In the genomic region with DNA sequence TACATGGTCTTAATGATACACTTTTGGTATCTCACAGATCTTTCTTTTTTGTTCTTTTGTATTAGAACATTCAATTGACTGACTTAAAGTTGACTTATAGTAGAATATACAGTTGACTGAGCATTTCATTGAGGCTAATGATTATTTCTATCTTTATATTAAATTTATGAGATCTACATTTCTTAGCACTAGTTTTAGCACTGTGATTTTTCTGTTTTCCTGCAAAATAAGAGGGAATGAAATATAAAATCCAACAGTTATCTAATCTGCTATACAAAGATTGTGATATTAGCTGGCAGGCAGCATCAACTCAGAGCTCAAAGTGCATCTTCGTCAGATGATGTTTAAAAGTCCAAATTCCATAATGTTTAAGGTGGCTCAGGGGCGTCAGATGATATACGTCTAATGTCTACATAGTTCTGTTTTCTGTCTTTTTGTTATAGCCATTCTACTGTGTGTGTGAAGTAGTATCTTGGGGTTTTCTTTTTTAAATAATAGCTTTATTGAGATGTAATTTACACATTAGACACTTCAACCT, we compare ENCODE assay signal across 1 cellular context.
TF ChIP-seq lines count a peak whose summit lies in the region.

No MANE protein-coding gene starts in this region.

TF ChIP-seq in HepG2, 621 proteins besides CTCF, POLR2A, EP300 and RAD21 (continued from another document):
- TF ChIP-seq, protein P1, sequence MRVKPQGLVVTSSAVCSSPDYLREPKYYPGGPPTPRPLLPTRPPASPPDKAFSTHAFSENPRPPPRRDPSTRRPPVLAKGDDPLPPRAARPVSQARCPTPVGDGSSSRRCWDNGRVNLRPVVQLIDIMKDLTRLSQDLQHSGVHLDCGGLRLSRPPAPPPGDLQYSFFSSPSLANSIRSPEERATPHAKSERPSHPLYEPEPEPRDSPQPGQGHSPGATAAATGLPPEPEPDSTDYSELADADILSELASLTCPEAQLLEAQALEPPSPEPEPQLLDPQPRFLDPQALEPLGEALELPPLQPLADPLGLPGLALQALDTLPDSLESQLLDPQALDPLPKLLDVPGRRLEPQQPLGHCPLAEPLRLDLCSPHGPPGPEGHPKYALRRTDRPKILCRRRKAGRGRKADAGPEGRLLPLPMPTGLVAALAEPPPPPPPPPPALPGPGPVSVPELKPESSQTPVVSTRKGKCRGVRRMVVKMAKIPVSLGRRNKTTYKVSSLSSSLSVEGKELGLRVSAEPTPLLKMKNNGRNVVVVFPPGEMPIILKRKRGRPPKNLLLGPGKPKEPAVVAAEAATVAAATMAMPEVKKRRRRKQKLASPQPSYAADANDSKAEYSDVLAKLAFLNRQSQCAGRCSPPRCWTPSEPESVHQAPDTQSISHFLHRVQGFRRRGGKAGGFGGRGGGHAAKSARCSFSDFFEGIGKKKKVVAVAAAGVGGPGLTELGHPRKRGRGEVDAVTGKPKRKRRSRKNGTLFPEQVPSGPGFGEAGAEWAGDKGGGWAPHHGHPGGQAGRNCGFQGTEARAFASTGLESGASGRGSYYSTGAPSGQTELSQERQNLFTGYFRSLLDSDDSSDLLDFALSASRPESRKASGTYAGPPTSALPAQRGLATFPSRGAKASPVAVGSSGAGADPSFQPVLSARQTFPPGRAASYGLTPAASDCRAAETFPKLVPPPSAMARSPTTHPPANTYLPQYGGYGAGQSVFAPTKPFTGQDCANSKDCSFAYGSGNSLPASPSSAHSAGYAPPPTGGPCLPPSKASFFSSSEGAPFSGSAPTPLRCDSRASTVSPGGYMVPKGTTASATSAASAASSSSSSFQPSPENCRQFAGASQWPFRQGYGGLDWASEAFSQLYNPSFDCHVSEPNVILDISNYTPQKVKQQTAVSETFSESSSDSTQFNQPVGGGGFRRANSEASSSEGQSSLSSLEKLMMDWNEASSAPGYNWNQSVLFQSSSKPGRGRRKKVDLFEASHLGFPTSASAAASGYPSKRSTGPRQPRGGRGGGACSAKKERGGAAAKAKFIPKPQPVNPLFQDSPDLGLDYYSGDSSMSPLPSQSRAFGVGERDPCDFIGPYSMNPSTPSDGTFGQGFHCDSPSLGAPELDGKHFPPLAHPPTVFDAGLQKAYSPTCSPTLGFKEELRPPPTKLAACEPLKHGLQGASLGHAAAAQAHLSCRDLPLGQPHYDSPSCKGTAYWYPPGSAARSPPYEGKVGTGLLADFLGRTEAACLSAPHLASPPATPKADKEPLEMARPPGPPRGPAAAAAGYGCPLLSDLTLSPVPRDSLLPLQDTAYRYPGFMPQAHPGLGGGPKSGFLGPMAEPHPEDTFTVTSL (CRISPR knock-in tag; IDR thresholded peaks at IDR 0.05; ENCODE audit: borderline replicate concordance): peak; percentile 65; the same call in 1 of the 2 replicates
- TF ChIP-seq HNF4A (CRISPR knock-in tag; IDR thresholded peaks at IDR 0.05): peak; percentile 95
- no peak for TF ChIP-seq ZNF207 (IDR thresholded peaks at IDR 0.05; ENCODE audit: borderline replicate concordance)
- peak; percentile 40; the same call in 1 of the 2 replicates for TF ChIP-seq TFAP4 (IDR thresholded peaks at IDR 0.05; ENCODE audit: borderline replicate concordance, low read depth)
- TF ChIP-seq, protein P2, sequence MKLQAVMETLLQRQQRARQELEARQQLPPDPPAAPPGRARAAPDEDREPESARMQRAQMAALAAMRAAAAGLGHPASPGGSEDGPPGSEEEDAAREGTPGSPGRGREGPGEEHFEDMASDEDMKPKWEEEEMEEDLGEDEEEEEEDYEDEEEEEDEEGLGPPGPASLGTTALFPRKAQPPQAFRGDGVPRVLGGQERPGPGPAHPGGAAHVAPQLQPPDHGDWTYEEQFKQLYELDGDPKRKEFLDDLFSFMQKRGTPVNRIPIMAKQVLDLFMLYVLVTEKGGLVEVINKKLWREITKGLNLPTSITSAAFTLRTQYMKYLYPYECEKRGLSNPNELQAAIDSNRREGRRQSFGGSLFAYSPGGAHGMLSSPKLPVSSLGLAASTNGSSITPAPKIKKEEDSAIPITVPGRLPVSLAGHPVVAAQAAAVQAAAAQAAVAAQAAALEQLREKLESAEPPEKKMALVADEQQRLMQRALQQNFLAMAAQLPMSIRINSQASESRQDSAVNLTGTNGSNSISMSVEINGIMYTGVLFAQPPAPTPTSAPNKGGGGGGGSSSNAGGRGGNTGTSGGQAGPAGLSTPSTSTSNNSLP (IDR thresholded peaks at IDR 0.05; ENCODE audit: low read depth, low read length): peak; percentile 65; the same call in 1 of the 2 replicates
- TF ChIP-seq, protein P3, sequence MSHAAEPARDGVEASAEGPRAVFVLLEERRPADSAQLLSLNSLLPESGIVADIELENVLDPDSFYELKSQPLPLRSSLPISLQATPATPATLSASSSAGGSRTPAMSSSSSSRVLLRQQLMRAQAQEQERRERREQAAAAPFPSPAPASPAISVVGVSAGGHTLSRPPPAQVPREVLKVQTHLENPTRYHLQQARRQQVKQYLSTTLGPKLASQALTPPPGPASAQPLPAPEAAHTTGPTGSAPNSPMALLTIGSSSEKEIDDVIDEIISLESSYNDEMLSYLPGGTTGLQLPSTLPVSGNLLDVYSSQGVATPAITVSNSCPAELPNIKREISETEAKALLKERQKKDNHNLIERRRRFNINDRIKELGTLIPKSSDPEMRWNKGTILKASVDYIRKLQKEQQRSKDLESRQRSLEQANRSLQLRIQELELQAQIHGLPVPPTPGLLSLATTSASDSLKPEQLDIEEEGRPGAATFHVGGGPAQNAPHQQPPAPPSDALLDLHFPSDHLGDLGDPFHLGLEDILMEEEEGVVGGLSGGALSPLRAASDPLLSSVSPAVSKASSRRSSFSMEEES (CRISPR knock-in tag; IDR thresholded peaks at IDR 0.05): peak; percentile 87
- peak; percentile 42; the same call in 1 of the 2 replicates for TF ChIP-seq CREM (IDR thresholded peaks at IDR 0.05)
- no peak for TF ChIP-seq CREM (CRISPR knock-in tag; IDR thresholded peaks at IDR 0.05)
- TF ChIP-seq GLMP (CRISPR knock-in tag; IDR thresholded peaks at IDR 0.05; ENCODE audit: borderline replicate concordance): no peak
- TF ChIP-seq HNF4G (IDR thresholded peaks at IDR 0.05; ENCODE audit: borderline replicate concordance, low read depth, low read length): peak; percentile 66; the same call in 1 of the 2 replicates
- TF ChIP-seq HNF4G (CRISPR knock-in tag; IDR thresholded peaks at IDR 0.05; ENCODE audit: borderline replicate concordance, low read depth): no peak; the same call in 1 of the 2 replicates
- TF ChIP-seq, protein P4, sequence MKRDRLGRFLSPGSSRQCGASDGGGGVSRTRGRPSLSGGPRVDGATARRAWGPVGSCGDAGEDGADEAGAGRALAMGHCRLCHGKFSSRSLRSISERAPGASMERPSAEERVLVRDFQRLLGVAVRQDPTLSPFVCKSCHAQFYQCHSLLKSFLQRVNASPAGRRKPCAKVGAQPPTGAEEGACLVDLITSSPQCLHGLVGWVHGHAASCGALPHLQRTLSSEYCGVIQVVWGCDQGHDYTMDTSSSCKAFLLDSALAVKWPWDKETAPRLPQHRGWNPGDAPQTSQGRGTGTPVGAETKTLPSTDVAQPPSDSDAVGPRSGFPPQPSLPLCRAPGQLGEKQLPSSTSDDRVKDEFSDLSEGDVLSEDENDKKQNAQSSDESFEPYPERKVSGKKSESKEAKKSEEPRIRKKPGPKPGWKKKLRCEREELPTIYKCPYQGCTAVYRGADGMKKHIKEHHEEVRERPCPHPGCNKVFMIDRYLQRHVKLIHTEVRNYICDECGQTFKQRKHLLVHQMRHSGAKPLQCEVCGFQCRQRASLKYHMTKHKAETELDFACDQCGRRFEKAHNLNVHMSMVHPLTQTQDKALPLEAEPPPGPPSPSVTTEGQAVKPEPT (CRISPR knock-in tag; IDR thresholded peaks at IDR 0.05; ENCODE audit: low read depth): 0 out of 2 replicates have a peak, but pooled peaks have one; percentile 72
- TF ChIP-seq BORCS8-MEF2B (CRISPR knock-in tag; IDR thresholded peaks at IDR 0.05): no peak
- TF ChIP-seq, protein P5, sequence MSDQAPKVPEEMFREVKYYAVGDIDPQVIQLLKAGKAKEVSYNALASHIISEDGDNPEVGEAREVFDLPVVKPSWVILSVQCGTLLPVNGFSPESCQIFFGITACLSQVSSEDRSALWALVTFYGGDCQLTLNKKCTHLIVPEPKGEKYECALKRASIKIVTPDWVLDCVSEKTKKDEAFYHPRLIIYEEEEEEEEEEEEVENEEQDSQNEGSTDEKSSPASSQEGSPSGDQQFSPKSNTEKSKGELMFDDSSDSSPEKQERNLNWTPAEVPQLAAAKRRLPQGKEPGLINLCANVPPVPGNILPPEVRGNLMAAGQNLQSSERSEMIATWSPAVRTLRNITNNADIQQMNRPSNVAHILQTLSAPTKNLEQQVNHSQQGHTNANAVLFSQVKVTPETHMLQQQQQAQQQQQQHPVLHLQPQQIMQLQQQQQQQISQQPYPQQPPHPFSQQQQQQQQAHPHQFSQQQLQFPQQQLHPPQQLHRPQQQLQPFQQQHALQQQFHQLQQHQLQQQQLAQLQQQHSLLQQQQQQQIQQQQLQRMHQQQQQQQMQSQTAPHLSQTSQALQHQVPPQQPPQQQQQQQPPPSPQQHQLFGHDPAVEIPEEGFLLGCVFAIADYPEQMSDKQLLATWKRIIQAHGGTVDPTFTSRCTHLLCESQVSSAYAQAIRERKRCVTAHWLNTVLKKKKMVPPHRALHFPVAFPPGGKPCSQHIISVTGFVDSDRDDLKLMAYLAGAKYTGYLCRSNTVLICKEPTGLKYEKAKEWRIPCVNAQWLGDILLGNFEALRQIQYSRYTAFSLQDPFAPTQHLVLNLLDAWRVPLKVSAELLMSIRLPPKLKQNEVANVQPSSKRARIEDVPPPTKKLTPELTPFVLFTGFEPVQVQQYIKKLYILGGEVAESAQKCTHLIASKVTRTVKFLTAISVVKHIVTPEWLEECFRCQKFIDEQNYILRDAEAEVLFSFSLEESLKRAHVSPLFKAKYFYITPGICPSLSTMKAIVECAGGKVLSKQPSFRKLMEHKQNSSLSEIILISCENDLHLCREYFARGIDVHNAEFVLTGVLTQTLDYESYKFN (CRISPR knock-in tag; conservative IDR thresholded peaks at IDR 0.05): peak; percentile 76
- TF ChIP-seq ZNF367 (CRISPR knock-in tag; IDR thresholded peaks at IDR 0.05; ENCODE audit: borderline replicate concordance): no peak
- peak; percentile 72 for TF ChIP-seq KDM6A (CRISPR knock-in tag; IDR thresholded peaks at IDR 0.05; ENCODE audit: low read depth)
- TF ChIP-seq HMGA1 (CRISPR knock-in tag; conservative IDR thresholded peaks at IDR 0.05): no peak
- TF ChIP-seq GZF1 (CRISPR knock-in tag; IDR thresholded peaks at IDR 0.05): no peak
- 0 out of 2 replicates have a peak, but pooled peaks have one; percentile 20 for TF ChIP-seq HDAC2 (CRISPR knock-in tag; IDR thresholded peaks at IDR 0.05)
- no peak for TF ChIP-seq ZNF605 (CRISPR knock-in tag; IDR thresholded peaks at IDR 0.05)
- TF ChIP-seq ZNF598 (CRISPR knock-in tag; IDR thresholded peaks at IDR 0.05; ENCODE audit: borderline replicate concordance): no peak
- TF ChIP-seq NCOR1 (IDR thresholded peaks at IDR 0.05; ENCODE audit: borderline replicate concordance, low read length): peak; percentile 78; the same call in 1 of the 2 replicates
- TF ChIP-seq ASH2L (IDR thresholded peaks at IDR 0.05; ENCODE audit: insufficient read length, low read depth, low read length): peak; percentile 95
- TF ChIP-seq, protein P6, sequence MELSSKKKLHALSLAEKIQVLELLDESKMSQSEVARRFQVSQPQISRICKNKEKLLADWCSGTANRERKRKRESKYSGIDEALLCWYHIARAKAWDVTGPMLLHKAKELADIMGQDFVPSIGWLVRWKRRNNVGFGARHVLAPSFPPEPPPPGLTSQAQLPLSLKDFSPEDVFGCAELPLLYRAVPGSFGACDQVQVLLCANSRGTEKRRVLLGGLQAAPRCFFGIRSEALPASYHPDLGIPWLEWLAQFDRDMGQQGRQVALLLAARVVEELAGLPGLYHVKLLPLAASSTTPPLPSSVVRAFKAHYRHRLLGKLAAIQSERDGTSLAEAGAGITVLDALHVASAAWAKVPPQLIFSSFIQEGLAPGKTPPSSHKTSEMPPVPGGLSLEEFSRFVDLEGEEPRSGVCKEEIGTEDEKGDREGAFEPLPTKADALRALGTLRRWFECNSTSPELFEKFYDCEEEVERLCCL (CRISPR knock-in tag; IDR thresholded peaks at IDR 0.05; ENCODE audit: borderline replicate concordance): no peak
- no peak for TF ChIP-seq ZNF232 (CRISPR knock-in tag; IDR thresholded peaks at IDR 0.05; ENCODE audit: borderline replicate concordance)
- 0 out of 2 replicates have a peak, but pooled peaks have one; percentile 27 for TF ChIP-seq SOX5 (CRISPR knock-in tag; IDR thresholded peaks at IDR 0.05; ENCODE audit: borderline replicate concordance)
- peak; percentile 39; the same call in 1 of the 2 replicates for TF ChIP-seq SALL1 (CRISPR knock-in tag; IDR thresholded peaks at IDR 0.05)
- TF ChIP-seq NCOA2 (CRISPR knock-in tag; IDR thresholded peaks at IDR 0.05): peak; percentile 42; the same call in 1 of the 2 replicates
- TF ChIP-seq CREB1 (IDR thresholded peaks at IDR 0.05): no peak
- TF ChIP-seq CREB1 (CRISPR knock-in tag; IDR thresholded peaks at IDR 0.05): peak; percentile 30; the same call in 1 of the 2 replicates
- TF ChIP-seq MED1 (CRISPR knock-in tag; IDR thresholded peaks at IDR 0.05): 0 out of 2 replicates have a peak, but pooled peaks have one; percentile 13
- TF ChIP-seq, protein P7, sequence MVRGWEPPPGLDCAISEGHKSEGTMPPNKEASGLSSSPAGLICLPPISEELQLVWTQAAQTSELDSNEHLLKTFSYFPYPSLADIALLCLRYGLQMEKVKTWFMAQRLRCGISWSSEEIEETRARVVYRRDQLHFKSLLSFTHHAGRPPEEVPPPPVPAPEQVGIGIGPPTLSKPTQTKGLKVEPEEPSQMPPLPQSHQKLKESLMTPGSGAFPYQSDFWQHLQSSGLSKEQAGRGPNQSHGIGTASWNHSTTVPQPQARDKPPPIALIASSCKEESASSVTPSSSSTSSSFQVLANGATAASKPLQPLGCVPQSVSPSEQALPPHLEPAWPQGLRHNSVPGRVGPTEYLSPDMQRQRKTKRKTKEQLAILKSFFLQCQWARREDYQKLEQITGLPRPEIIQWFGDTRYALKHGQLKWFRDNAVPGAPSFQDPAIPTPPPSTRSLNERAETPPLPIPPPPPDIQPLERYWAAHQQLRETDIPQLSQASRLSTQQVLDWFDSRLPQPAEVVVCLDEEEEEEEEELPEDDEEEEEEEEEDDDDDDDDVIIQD (CRISPR knock-in tag; IDR thresholded peaks at IDR 0.05; ENCODE audit: low read depth): peak; percentile 84; the same call in 1 of the 2 replicates
- TF ChIP-seq SOX13 (IDR thresholded peaks at IDR 0.05): no peak
- TF ChIP-seq SOX13 (CRISPR knock-in tag; conservative IDR thresholded peaks at IDR 0.05 in 1 of 2, IDR thresholded peaks at IDR 0.05 in 1 of 2): peak in 1 of 2 experiments; percentile 39; a peak in 1 of 4 replicates
- peak; percentile 74; the same call in 1 of the 2 replicates for TF ChIP-seq ZBTB20 (CRISPR knock-in tag; IDR thresholded peaks at IDR 0.05; ENCODE audit: borderline replicate concordance, low read depth)
- no peak for TF ChIP-seq ZNF891 (CRISPR knock-in tag; IDR thresholded peaks at IDR 0.05)
- no peak for TF ChIP-seq ZNF569 (CRISPR knock-in tag; IDR thresholded peaks at IDR 0.05; ENCODE audit: borderline replicate concordance)
